In the genomic region with DNA sequence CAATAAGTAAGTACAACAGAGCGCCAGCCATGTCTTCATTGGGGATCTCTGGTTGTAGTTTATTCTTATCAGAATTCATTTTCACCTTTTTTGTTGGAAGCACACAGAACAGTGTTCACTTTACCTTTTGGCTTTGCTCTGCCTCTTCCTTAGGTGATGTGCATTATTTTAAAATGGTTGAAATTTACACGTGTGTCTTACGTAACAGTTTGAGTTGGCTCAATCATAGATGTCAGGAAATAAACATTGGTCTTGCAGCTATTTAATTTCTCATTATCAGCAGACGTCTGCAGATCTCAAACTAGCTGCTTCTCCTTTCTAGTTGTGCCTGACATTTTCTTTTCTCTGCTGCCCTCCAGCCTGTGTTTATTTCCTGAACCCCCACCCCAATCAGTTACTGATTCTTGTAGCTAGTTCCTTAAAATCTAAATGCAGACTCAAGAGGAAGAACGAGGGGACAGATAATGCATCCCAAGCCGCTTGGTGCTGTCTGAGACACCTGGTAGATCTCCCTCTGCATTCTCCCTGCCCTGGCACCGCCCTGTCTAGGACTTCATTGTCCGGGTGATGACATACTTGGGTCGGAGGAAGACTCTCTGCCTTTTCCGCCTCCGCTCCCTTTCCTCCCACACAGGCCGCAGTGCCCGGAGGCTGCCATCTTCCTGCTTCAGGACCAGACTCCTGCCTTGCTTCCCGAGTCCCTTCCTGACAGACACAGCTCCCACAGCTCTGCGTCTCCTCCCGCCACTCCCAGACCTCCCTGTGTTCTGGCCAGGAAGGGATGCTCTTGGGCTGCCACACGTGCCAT, we compare ENCODE assay signal across 19 cellular contexts. TPM values are rescaled to one million over a fixed set of nuclear protein-coding genes. Genes with fewer than 3 reads are reported as not detected.
DNase-seq lines count a peak whose midpoint lies in the region; ATAC-seq lines count a peak whose summit lies in the region.
"Had no signal": no experiment of that assay in that cellular context is flagged by ENCODE, and none has a peak within 500 bp of the region (broad histone marks: within the 10 kb centered on the region; RNA-seq: fewer than 3 reads in every experiment).

No MANE protein-coding gene starts in this region.

- peaks cover 0 to 37% (median 3%) of the 10 kb centered on the region in 11 experiments; a peak in 10 of 22 replicates for H4K20me1 ChIP-seq in BLaER1 treated with 17β-estradiol and CSF1 and Interleukin-3, amounts not matched to agents 10 nM and 100 nM

- no peaks in the 10 kb centered on the region for H3K27me3 ChIP-seq in BLaER1 treated with 17β-estradiol and CSF1 and Interleukin-3, amounts not matched to agents 10 nM and 100 nM
- H3K27me3 ChIP-seq in naive thymus-derived CD4-positive, alpha-beta T cell (ENCODE audit: control insufficient read depth in 2 of 2, insufficient read depth in 2 of 2, low read length in 2 of 2): no peaks in the 10 kb centered on the region
- H3K27me3 ChIP-seq: adrenal gland, Peyer's patch, tibial artery had no signal

- peaks cover 12% of the 10 kb centered on the region for H3K4me1 Mint-ChIP-seq in T-helper 17 cell
- H3K4me1 Mint-ChIP-seq in naive thymus-derived CD4-positive, alpha-beta T cell: peaks cover 0 to 13% (median 0%) of the 10 kb centered on the region in 7 donors
- H3K4me1 Mint-ChIP-seq: activated B cell treated with CpG ODN at 0.5 μM for 24 hours; activated T-helper 17 cell treated with anti-CD3 and anti-CD28 coated beads, Interleukin-2, amount 50 U/mL, for 72 hours had no signal

- peaks cover 20 to 100% (median 92%) of the 10 kb centered on the region in 11 experiments for H3K36me3 ChIP-seq in BLaER1 treated with 17β-estradiol and CSF1 and Interleukin-3, amounts not matched to agents 10 nM and 100 nM
- peaks cover 6 to 51% (median 10%) of the 10 kb centered on the region in 3 experiments for H3K36me3 ChIP-seq in naive thymus-derived CD4-positive, alpha-beta T cell (ENCODE audit: control insufficient read depth in 2 of 3, insufficient read depth in 3 of 3, low read length in 3 of 3)

- no peak overlapping the region for H3K4me3 Mint-ChIP-seq in T-helper 17 cell
- H3K4me3 Mint-ChIP-seq in naive thymus-derived CD4-positive, alpha-beta T cell: no peak overlapping the region
- H3K4me3 Mint-ChIP-seq: activated B cell treated with CpG ODN at 0.5 μM for 24 hours; activated T-helper 17 cell treated with anti-CD3 and anti-CD28 coated beads, Interleukin-2, amount 50 U/mL, for 72 hours; IgD-negative memory B cell had no signal

- H3K36me3 Mint-ChIP-seq in T-helper 17 cell (ENCODE audit: low read depth): no peaks in the 10 kb centered on the region
- H3K36me3 Mint-ChIP-seq in naive thymus-derived CD4-positive, alpha-beta T cell: peaks cover 4 to 28% (median 11%) of the 10 kb centered on the region in 5 donors

- H3K27me3 Mint-ChIP-seq in T-helper 17 cell: no peaks in the 10 kb centered on the region
- H3K27me3 Mint-ChIP-seq in naive thymus-derived CD4-positive, alpha-beta T cell: no peaks in the 10 kb centered on the region
- H3K27me3 Mint-ChIP-seq: activated B cell treated with CpG ODN at 0.5 μM for 24 hours; activated T-helper 17 cell treated with anti-CD3 and anti-CD28 coated beads, Interleukin-2, amount 50 U/mL, for 72 hours; IgD-negative memory B cell had no signal

- peak; percentile 40 for DNase-seq in GDM1 (lab: John Stamatoyannopoulos, UW)
- no peak for DNase-seq in T-helper 17 cell
- no peak for DNase-seq in naive thymus-derived CD4-positive, alpha-beta T cell
- no peak for DNase-seq in COLO668 (lab: John Stamatoyannopoulos, UW; ENCODE audit: unreplicated experiment)
- no peak for DNase-seq in UCSD-AML1 (lab: John Stamatoyannopoulos, UW; ENCODE audit: unreplicated experiment)
- no peak for DNase-seq in HPDE6-E6E7 (ENCODE audit: extremely low spot score)
- DNase-seq: activated B cell treated with CpG ODN at 0.5 μM for 24 hours; central memory CD4-positive, alpha-beta T cell; DMS153; NCI-H1092 treated with DMSO at 0.1 percent for 48 hours; NCI-H2171; NCI-H748 treated with DMSO at 0.1 percent for 48 hours; Peyer's patch; tibial artery had no signal

- CTCF ChIA-PET in naive thymus-derived CD4-positive, alpha-beta T cell (lab: Charles Lee): interaction anchor here (1.3 kb wide), 1 partner anchor 29 kb away, joined by 3 read pairs; no protein-coding TSS in a partner anchor

- intact Hi-C loops in naive thymus-derived CD4-positive, alpha-beta T cell (cut with micrococcal nuclease): no loop called here

- POLR2A ChIA-PET in naive thymus-derived CD4-positive, alpha-beta T cell (lab: Charles Lee): no interaction called here

- peak overlapping the region in 7 of 11 experiments; percentile 29 to 77 (median 57); a peak in 13 of 22 replicates for H3K27ac ChIP-seq in BLaER1 treated with 17β-estradiol and CSF1 and Interleukin-3, amounts not matched to agents 10 nM and 100 nM
- H3K27ac ChIP-seq in naive thymus-derived CD4-positive, alpha-beta T cell (ENCODE audit: low read depth, low read length): no peak overlapping the region
- H3K27ac ChIP-seq: Peyer's patch, tibial artery had no signal

- H3K4me3 ChIP-seq in BLaER1 treated with 17β-estradiol and CSF1 and Interleukin-3, amounts not matched to agents 10 nM and 100 nM: no peak overlapping the region
- no peak overlapping the region for H3K4me3 ChIP-seq in naive thymus-derived CD4-positive, alpha-beta T cell (ENCODE audit: low read length)
- H3K4me3 ChIP-seq: adrenal gland, Peyer's patch, smooth muscle cell, tibial artery had no signal

- H3K27ac Mint-ChIP-seq in T-helper 17 cell: peak overlapping the region; percentile 43
- H3K27ac Mint-ChIP-seq in naive thymus-derived CD4-positive, alpha-beta T cell: peak overlapping the region in 4 of 9 donors; percentile 5 to 65 (median 24)
- H3K27ac Mint-ChIP-seq: activated B cell treated with CpG ODN at 0.5 μM for 24 hours, IgD-negative memory B cell had no signal

- no peaks in the 10 kb centered on the region for H3K9me3 ChIP-seq in BLaER1 treated with 17β-estradiol and CSF1 and Interleukin-3, amounts not matched to agents 10 nM and 100 nM (replicated peaks in 1 of 11)
- H3K9me3 ChIP-seq in T-helper 17 cell (ENCODE audit: control insufficient read depth, low read length, poor library complexity, severe bottlenecking): no peaks in the 10 kb centered on the region
- no peaks in the 10 kb centered on the region for H3K9me3 ChIP-seq in naive thymus-derived CD4-positive, alpha-beta T cell (ENCODE audit: control insufficient read depth in 2 of 3, low read length in 3 of 3)
- H3K9me3 ChIP-seq: adrenal gland, Peyer's patch, tibial artery had no signal

- peak overlapping the region in 4 of 11 experiments; percentile 18 to 57 (median 52); a peak in 5 of 22 replicates for H3K9ac ChIP-seq in BLaER1 treated with 17β-estradiol and CSF1 and Interleukin-3, amounts not matched to agents 10 nM and 100 nM

- H3K4me2 ChIP-seq in BLaER1 treated with 17β-estradiol and CSF1 and Interleukin-3, amounts not matched to agents 10 nM and 100 nM: peak overlapping the region in 6 of 11 experiments; percentile 16 to 83 (median 76); a peak in 10 of 22 replicates
- H3K4me2 ChIP-seq: smooth muscle cell had no signal

- H3K9me3 Mint-ChIP-seq in naive thymus-derived CD4-positive, alpha-beta T cell: no peaks in the 10 kb centered on the region
- H3K9me3 Mint-ChIP-seq: activated B cell treated with CpG ODN at 0.5 μM for 24 hours; activated T-helper 17 cell treated with anti-CD3 and anti-CD28 coated beads, Interleukin-2, amount 50 U/mL, for 72 hours; IgD-negative memory B cell had no signal

- ATAC-seq in T-helper 17 cell: no peak
- peak; percentile 34 for ATAC-seq in naive thymus-derived CD4-positive, alpha-beta T cell
- ATAC-seq: activated T-helper 17 cell treated with anti-CD3 and anti-CD28 coated beads, Interleukin-2, amount 50 U/mL, for 72 hours had no signal

- H3K4me1 ChIP-seq in BLaER1 treated with 17β-estradiol and CSF1 and Interleukin-3, amounts not matched to agents 10 nM and 100 nM: peaks cover 13 to 60% (median 33%) of the 10 kb centered on the region in 10 experiments
- no peaks in the 10 kb centered on the region for H3K4me1 ChIP-seq in naive thymus-derived CD4-positive, alpha-beta T cell (ENCODE audit: control insufficient read depth in 2 of 2, insufficient read depth in 2 of 2, low read length in 2 of 2)
- H3K4me1 ChIP-seq: adrenal gland, Peyer's patch, tibial artery had no signal

RNA-seq across cellular contexts. Expression of a gene that starts 34.6 kb away (rescaled TPM):
- 10 to 100 TPM; 33.9 to 35.1 TPM for total RNA-seq in T-helper 17 cell
- total RNA-seq in naive thymus-derived CD4-positive, alpha-beta T cell: 10 to 100 TPM; 17.5 to 27.7 (median 18.1) TPM
- polyA plus RNA-seq in naive thymus-derived CD4-positive, alpha-beta T cell: 10 to 100 TPM in 1 of 2 donors, 1 to 10 TPM in 1; 7.4 to 18.0 TPM
